Comparison of ENCODE assay signal across 19 cellular contexts in genomic region chr6:35072051-35072697, GRCh38.
DNase-seq lines count a peak whose midpoint lies in the region; ATAC-seq and TF ChIP-seq lines count a peak whose summit lies in the region.
"Had no signal": no experiment of that assay in that cellular context is flagged by ENCODE, and none has a peak within 500 bp of the region (broad histone marks: within the 10 kb centered on the region; RNA-seq: fewer than 3 reads in every experiment).

No MANE protein-coding gene starts in this region.

- TF ChIP-seq CTCF in GM23338 (conservative IDR thresholded peaks at IDR 0.05; ENCODE audit: low read depth in 2 of 2) (no peak), ovary (IDR thresholded peaks at IDR 0.05) (no peak)

- H4K20me1 ChIP-seq in GM23338 (replicated peaks; ENCODE audit: insufficient read depth), result no peaks in the 10 kb centered on the region

- H3K27me3 Mint-ChIP-seq in GM23338 (ENCODE audit: insufficient read depth, low read depth, poor library complexity), result peaks cover 16% of the 10 kb centered on the region

- no peak overlapping the region for H2AFZ ChIP-seq in GM23338

- no peak overlapping the region for H3K4me3 Mint-ChIP-seq in GM23338
- H3K4me3 Mint-ChIP-seq: CD14-positive monocyte had no signal

- H3K27me3 ChIP-seq in GM23338 (ENCODE audit: insufficient read depth) (no peaks in the 10 kb centered on the region), HUES64 (ENCODE audit: insufficient read depth, low read length) (no peaks in the 10 kb centered on the region), iPS-20b (ENCODE audit: insufficient read depth, low read length) (no peaks in the 10 kb centered on the region), rectal smooth muscle tissue (ENCODE audit: control insufficient read depth, insufficient read depth, low read length) (no peaks in the 10 kb centered on the region), ovary (no peaks in the 10 kb centered on the region)
- H3K27me3 ChIP-seq: MG63 had no signal

- intact Hi-C loops in ovary (cut with DNase I), result no loop called here

- no peak for TF ChIP-seq EP300 in ovary (IDR thresholded peaks at IDR 0.05)

- DNase-seq in GM23338 (ENCODE audit: low spot score) (no peak), GM03348 (ENCODE audit: low spot score) (no peak), ovary (no peak), NCI-H1436 treated with DMSO at 0.1 percent for 48 hours (lab: John Stamatoyannopoulos, UW) (no peak)
- DNase-seq: ACHN, AML-193, DMS153, H7, IMR-90, Karpas-422, MG63, NCI-H1092, NCI-H2081 treated with DMSO at 0.1 percent for 48 hours, NCI-H510A had no signal

- H3F3A ChIP-seq in GM23338 (replicated peaks; ENCODE audit: low read depth), result no peaks in the 10 kb centered on the region

- no peaks in the 10 kb centered on the region for H3K36me3 ChIP-seq in GM23338 (ENCODE audit: insufficient read depth)
- peaks cover 8% of the 10 kb centered on the region; the same call in 1 of the 2 replicates for H3K36me3 ChIP-seq in HUES64 (ENCODE audit: insufficient read depth, low read length)
- no peaks in the 10 kb centered on the region for H3K36me3 ChIP-seq in iPS-20b (ENCODE audit: insufficient read depth, low read depth, low read length)
- peaks cover 4% of the 10 kb centered on the region for H3K36me3 ChIP-seq in rectal smooth muscle tissue (ENCODE audit: control insufficient read depth, insufficient read depth, low read length)
- H3K36me3 ChIP-seq in ovary, result no peaks in the 10 kb centered on the region

- no peak overlapping the region for H3K4me3 ChIP-seq in GM23338
- no peak overlapping the region for H3K4me3 ChIP-seq in HUES64 (ENCODE audit: low read length)
- no peak overlapping the region for H3K4me3 ChIP-seq in iPS-20b (ENCODE audit: low read length)
- H3K4me3 ChIP-seq in rectal smooth muscle tissue (ENCODE audit: low read length), result no peak overlapping the region
- no peak overlapping the region for H3K4me3 ChIP-seq in ovary
- H3K4me3 ChIP-seq: MG63 had no signal

- no peak for ATAC-seq in GM23338
- ATAC-seq: Panc1 had no signal

- 82% methylated on average over 15 of the region's 15 CpGs for WGBS in HUES64
- WGBS in ovary, 3 donors, result 71 to 74% (median 74%) methylated on average over 15 of the region's 15 CpGs

- H3K9me3 ChIP-seq in HUES64 (ENCODE audit: insufficient read depth, low read depth, low read length) (no peaks in the 10 kb centered on the region), iPS-20b (ENCODE audit: insufficient read depth, low read depth, low read length) (no peaks in the 10 kb centered on the region), ovary (no peaks in the 10 kb centered on the region)
- H3K9me3 ChIP-seq: MG63 had no signal

- peaks cover 26% of the 10 kb centered on the region for H3K4me1 ChIP-seq in GM23338 (ENCODE audit: insufficient read depth)
- H3K4me1 ChIP-seq in HUES64 (ENCODE audit: insufficient read depth, low read length), result peaks cover 21% of the 10 kb centered on the region; the same call in 1 of the 2 replicates
- H3K4me1 ChIP-seq in iPS-20b (ENCODE audit: insufficient read depth, low read length), result peaks cover 15% of the 10 kb centered on the region; the same call in 1 of the 2 replicates
- no peaks in the 10 kb centered on the region for H3K4me1 ChIP-seq in rectal smooth muscle tissue (ENCODE audit: control insufficient read depth, insufficient read depth, low read length)
- H3K4me1 ChIP-seq in ovary (ENCODE audit: insufficient read depth), result no peaks in the 10 kb centered on the region

- H3K79me2 ChIP-seq in GM23338 (replicated peaks; ENCODE audit: insufficient read depth), result no peaks in the 10 kb centered on the region

- peaks cover 51% of the 10 kb centered on the region for H3K4me1 Mint-ChIP-seq in GM23338
- H3K4me1 Mint-ChIP-seq: CD14-positive monocyte had no signal

- TF ChIP-seq POLR2A in ovary (IDR thresholded peaks at IDR 0.05), result no peak

- 0 out of 2 replicates have a peak overlapping the region, but pooled peaks have one; percentile 30 for H3K4me2 ChIP-seq in GM23338

- H3K27ac ChIP-seq in GM23338 (ENCODE audit: low read depth), result peak overlapping the region; percentile 65; the same call in 1 of the 2 replicates
- H3K27ac ChIP-seq in HUES64 (ENCODE audit: low read depth, low read length), result peak overlapping the region; percentile 55; the same call in 1 of the 2 replicates
- peak overlapping the region; percentile 31 for H3K27ac ChIP-seq in iPS-20b (ENCODE audit: low read length)
- H3K27ac ChIP-seq in rectal smooth muscle tissue (ENCODE audit: low read depth, low read length), result peak overlapping the region; percentile 1
- H3K27ac ChIP-seq in ovary, result no peak overlapping the region

- H3K9me2 ChIP-seq in GM23338 (ENCODE audit: insufficient read depth), result no peaks in the 10 kb centered on the region

- peak overlapping the region; percentile 52; the same call in 1 of the 2 replicates for H3K27ac Mint-ChIP-seq in GM23338

- H3K9ac ChIP-seq in HUES64 (ENCODE audit: low read depth, low read length), result no peak overlapping the region
- no peak overlapping the region; the same call in 1 of the 2 replicates for H3K9ac ChIP-seq in iPS-20b (ENCODE audit: low read depth, low read length)
- no peak overlapping the region for H3K9ac ChIP-seq in rectal smooth muscle tissue (ENCODE audit: low read length)

- H3K9me3 Mint-ChIP-seq in GM23338, result no peaks in the 10 kb centered on the region
- H3K9me3 Mint-ChIP-seq: CD14-positive monocyte had no signal

- peaks cover 9% of the 10 kb centered on the region; the same call in 2 of the 3 replicates for H3K36me3 Mint-ChIP-seq in GM23338 (ENCODE audit: low read depth)

TF ChIP-seq in GM23338, 12 proteins besides CTCF, POLR2A, EP300 and RAD21 (continues in another document):
- no peak for TF ChIP-seq ZNF114 (CRISPR knock-in tag; IDR thresholded peaks at IDR 0.05)
- TF ChIP-seq, protein P1, sequence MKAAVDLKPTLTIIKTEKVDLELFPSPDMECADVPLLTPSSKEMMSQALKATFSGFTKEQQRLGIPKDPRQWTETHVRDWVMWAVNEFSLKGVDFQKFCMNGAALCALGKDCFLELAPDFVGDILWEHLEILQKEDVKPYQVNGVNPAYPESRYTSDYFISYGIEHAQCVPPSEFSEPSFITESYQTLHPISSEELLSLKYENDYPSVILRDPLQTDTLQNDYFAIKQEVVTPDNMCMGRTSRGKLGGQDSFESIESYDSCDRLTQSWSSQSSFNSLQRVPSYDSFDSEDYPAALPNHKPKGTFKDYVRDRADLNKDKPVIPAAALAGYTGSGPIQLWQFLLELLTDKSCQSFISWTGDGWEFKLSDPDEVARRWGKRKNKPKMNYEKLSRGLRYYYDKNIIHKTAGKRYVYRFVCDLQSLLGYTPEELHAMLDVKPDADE (IDR thresholded peaks at IDR 0.05), result no peak
- no peak for TF ChIP-seq ZNF462 (CRISPR knock-in tag; IDR thresholded peaks at IDR 0.05)
- TF ChIP-seq CREB1 (CRISPR knock-in tag; IDR thresholded peaks at IDR 0.05; ENCODE audit: low read depth), result no peak

Comparison
In these comparisons a context has a peak if more than half of its experiments do, and no peak if none do; other contexts are left out.
1. H3K27ac ChIP-seq: peak in GM23338 (single experiment), HUES64 (single experiment), iPS-20b (single experiment) and rectal smooth muscle tissue (single experiment); none in ovary (0 of 2).